ENCODE assay signal across 13 cellular contexts in the genomic region with DNA sequence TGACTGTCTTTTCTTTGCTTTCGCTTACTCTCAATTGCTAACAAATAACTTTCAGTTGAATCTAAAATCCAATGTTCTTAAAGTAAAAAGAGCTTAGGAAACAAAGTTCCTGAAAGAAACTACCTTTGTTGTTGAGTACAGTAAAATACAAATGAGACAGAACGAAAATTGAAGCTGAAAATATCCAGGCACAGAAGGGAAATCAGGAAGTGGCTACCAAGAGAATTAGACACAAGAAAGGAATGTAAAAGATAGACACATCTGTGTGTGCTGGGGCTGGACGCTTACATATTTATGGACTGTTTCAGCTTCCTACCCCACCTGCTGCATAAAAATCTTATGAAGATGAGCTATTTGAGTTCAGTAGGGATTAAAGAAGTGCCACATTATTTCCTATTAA.
DNase-seq lines count a peak whose midpoint lies in the region; ATAC-seq and TF ChIP-seq lines count a peak whose summit lies in the region.
"Had no signal": no experiment of that assay in that cellular context is flagged by ENCODE, and none has a peak within 500 bp of the region (broad histone marks: within the 10 kb centered on the region; RNA-seq: fewer than 3 reads in every experiment).

No MANE protein-coding gene starts in this region.

- H3K79me2 ChIP-seq in SK-N-SH (ENCODE audit: insufficient read depth): no peaks in the 10 kb centered on the region

- H3K4me2 ChIP-seq in SK-N-SH: peak overlapping the region; percentile 49; the same call in 1 of the 2 replicates

- no peaks in the 10 kb centered on the region for H3K9me3 ChIP-seq in SK-N-SH
- H3K9me3 ChIP-seq: ascending aorta had no signal

- ATAC-seq in HG03196 (IDR thresholded peaks at IDR 0.05; ENCODE audit: unreplicated experiment): no peak
- ATAC-seq: activated CD4-positive, CD25-positive, alpha-beta regulatory T cell treated with anti-CD3 and anti-CD28 coated beads, Interleukin-2, amount 50 U/mL, for 24 hours; K562 had no signal

- H3K27me3 ChIP-seq in SK-N-SH (ENCODE audit: insufficient read depth): no peaks in the 10 kb centered on the region
- H3K27me3 ChIP-seq: ascending aorta had no signal

- CTCF ChIA-PET in SK-N-SH (lab: Yijun Ruan, JAX): interaction anchor here (1.6 kb wide), 1 partner anchor 32 kb away, joined by 3 read pairs; no protein-coding TSS in a partner anchor

- peak overlapping the region; percentile 53; the same call in 1 of the 2 replicates for H2AFZ ChIP-seq in SK-N-SH (ENCODE audit: low read depth)

- no peak overlapping the region for H3K4me3 ChIP-seq in SK-N-SH (ENCODE audit: low read depth in 2 of 2, low read length in 1 of 2)
- H3K4me3 ChIP-seq: ascending aorta, K562 had no signal

- WGBS in SK-N-SH (ENCODE audit: low lambda C conversion rate): 27% methylated on average over 3 of the region's 3 CpGs

- no peak for TF ChIP-seq RAD21 in SK-N-SH (IDR thresholded peaks at IDR 0.05; ENCODE audit: low read length)

- peaks cover 0 to 15% of the 10 kb centered on the region in 2 experiments; a peak in 2 of 4 replicates for H3K4me1 ChIP-seq in SK-N-SH (ENCODE audit: control insufficient read depth in 1 of 2, insufficient read depth in 2 of 2, low read depth in 1 of 2, low read length in 1 of 2)

- H3K36me3 ChIP-seq in SK-N-SH (replicated peaks in 1 of 2; ENCODE audit: control insufficient read depth in 1 of 2, insufficient read depth in 2 of 2, low read length in 1 of 2): no peaks in the 10 kb centered on the region
- H3K36me3 ChIP-seq: ascending aorta had no signal

- no peak for TF ChIP-seq CTCF in SK-N-SH (IDR thresholded peaks at IDR 0.05)

- peak overlapping the region; percentile 20; the same call in 1 of the 2 replicates for H3K9ac ChIP-seq in SK-N-SH

- H3K27ac ChIP-seq in SK-N-SH (ENCODE audit: low read depth in 2 of 2, low read length in 1 of 2): peak overlapping the region; percentile 61 to 90

- TF ChIP-seq EP300 in SK-N-SH (IDR thresholded peaks at IDR 0.05; ENCODE audit: borderline replicate concordance in 1 of 2, low read depth in 1 of 2, low read length in 1 of 2): peak in 1 of 2 experiments; percentile 85; a peak in 1 of 4 replicates

- DNase-seq in GM03348 (ENCODE audit: low spot score): peak; percentile 68
- DNase-seq in SK-N-SH: no peak
- DNase-seq in fibroblast of peridontal ligament (ENCODE audit: extremely low read depth): peak; percentile 57
- peak; percentile 33 for DNase-seq in renal cortical epithelial cell (ENCODE audit: low read depth)
- DNase-seq in DMS53 treated with DMSO at 0.1 percent for 48 hours (lab: John Stamatoyannopoulos, UW; ENCODE audit: unreplicated experiment): no peak
- DNase-seq in activated effector memory CD4-positive, alpha-beta T cell treated with anti-CD3 and anti-CD28 coated beads, Interleukin-2, amount 50 U/mL, for 16 hours: no peak
- DNase-seq in NCI-H146 (lab: John Stamatoyannopoulos, UW): no peak
- DNase-seq: CD4-positive, alpha-beta memory T cell; midbrain had no signal

- H3F3A ChIP-seq in SK-N-SH (replicated peaks; ENCODE audit: insufficient read depth): peaks cover 14% of the 10 kb centered on the region

- no peaks in the 10 kb centered on the region for H3K9me2 ChIP-seq in SK-N-SH

- no peaks in the 10 kb centered on the region for H4K20me1 ChIP-seq in SK-N-SH (ENCODE audit: insufficient read depth)

- POLR2A ChIA-PET in SK-N-SH (lab: Yijun Ruan, JAX): no interaction called here

TF ChIP-seq in SK-N-SH, 30 proteins besides CTCF, POLR2A, EP300 and RAD21 (continues in another document):
- peak; percentile 87 for TF ChIP-seq PBX3 (IDR thresholded peaks at IDR 0.05)
- TF ChIP-seq EZH2phosphoT487 (IDR thresholded peaks at IDR 0.05; ENCODE audit: borderline replicate concordance, low read depth): no peak
- no peak for TF ChIP-seq RCOR1 (IDR thresholded peaks at IDR 0.05; ENCODE audit: low read length)
- no peak for TF ChIP-seq REST (IDR thresholded peaks at IDR 0.05; ENCODE audit: low read depth, low read length)
- peak; percentile 84 for TF ChIP-seq TEAD4 (IDR thresholded peaks at IDR 0.05; ENCODE audit: borderline replicate concordance, insufficient read depth)
- TF ChIP-seq, protein P1, sequence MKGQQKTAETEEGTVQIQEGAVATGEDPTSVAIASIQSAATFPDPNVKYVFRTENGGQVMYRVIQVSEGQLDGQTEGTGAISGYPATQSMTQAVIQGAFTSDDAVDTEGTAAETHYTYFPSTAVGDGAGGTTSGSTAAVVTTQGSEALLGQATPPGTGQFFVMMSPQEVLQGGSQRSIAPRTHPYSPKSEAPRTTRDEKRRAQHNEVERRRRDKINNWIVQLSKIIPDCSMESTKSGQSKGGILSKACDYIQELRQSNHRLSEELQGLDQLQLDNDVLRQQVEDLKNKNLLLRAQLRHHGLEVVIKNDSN (IDR thresholded peaks at IDR 0.05; ENCODE audit: borderline replicate concordance, low read depth): no peak
- no peak for TF ChIP-seq MXI1 (IDR thresholded peaks at IDR 0.05; ENCODE audit: low read depth, low read length)
- TF ChIP-seq IRF3 (IDR thresholded peaks at IDR 0.05; ENCODE audit: low read depth, low read length): no peak
- no peak for TF ChIP-seq SMC3 (IDR thresholded peaks at IDR 0.05; ENCODE audit: low read depth, low read length)
- no peak for TF ChIP-seq CHD2 (IDR thresholded peaks at IDR 0.05; ENCODE audit: low read length, partially characterized antibody)
- no peak for TF ChIP-seq TAF1 (IDR thresholded peaks at IDR 0.05; ENCODE audit: borderline replicate concordance, low read depth, low read length)
- peak; percentile 98 for TF ChIP-seq TCF12 (IDR thresholded peaks at IDR 0.05)
- TF ChIP-seq MAX (IDR thresholded peaks at IDR 0.05; ENCODE audit: low read depth): no peak
- TF ChIP-seq RFX5 (IDR thresholded peaks at IDR 0.05; ENCODE audit: low read length): no peak
- TF ChIP-seq MEF2A (IDR thresholded peaks at IDR 0.05; ENCODE audit: borderline replicate concordance, low read depth): no peak
- no peak; the same call in 1 of the 2 replicates for TF ChIP-seq NFIC (IDR thresholded peaks at IDR 0.05; ENCODE audit: borderline replicate concordance)
- peak; percentile 77 for TF ChIP-seq POLR2AphosphoS5 (IDR thresholded peaks at IDR 0.05; ENCODE audit: low read depth, low read length)
- no peak for TF ChIP-seq GATA2 (CRISPR knock-in tag; IDR thresholded peaks at IDR 0.05)
- TF ChIP-seq FOXM1 (IDR thresholded peaks at IDR 0.05; ENCODE audit: low read depth): 0 out of 2 replicates have a peak, but pooled peaks have one; percentile 54
- TF ChIP-seq FOXJ3 (CRISPR knock-in tag; IDR thresholded peaks at IDR 0.05): no peak
- no peak for TF ChIP-seq NRF1 (IDR thresholded peaks at IDR 0.05; ENCODE audit: low read depth, low read length)
- TF ChIP-seq FOSL2 (IDR thresholded peaks at IDR 0.05; ENCODE audit: borderline replicate concordance, low read depth): peak; percentile 86
- TF ChIP-seq GABPA (IDR thresholded peaks at IDR 0.05; ENCODE audit: low read depth): no peak
- peak; percentile 47; the same call in 1 of the 2 replicates for TF ChIP-seq RXRA (IDR thresholded peaks at IDR 0.05; ENCODE audit: borderline replicate concordance, low read depth)

Comparison
In these comparisons a context has a peak if more than half of its experiments do, and no peak if none do; other contexts are left out.
1. DNase-seq: peak in GM03348 (single experiment), fibroblast of peridontal ligament (single experiment) and renal cortical epithelial cell (single experiment); none in SK-N-SH (single experiment), DMS53 treated with DMSO at 0.1 percent for 48 hours (single experiment), activated effector memory CD4-positive, alpha-beta T cell treated with anti-CD3 and anti-CD28 coated beads, Interleukin-2, amount 50 U/mL, for 16 hours (single experiment) and NCI-H146 (single experiment).